ENCODE assay signal across 24 cellular contexts in genomic region chr1:7382971-7383370, GRCh38.
DNase-seq lines count a peak whose midpoint lies in the region; ATAC-seq, FAIRE-seq and TF ChIP-seq lines count a peak whose summit lies in the region.
"Had no signal": no experiment of that assay in that cellular context is flagged by ENCODE, and none has a peak within 500 bp of the region (broad histone marks: within the 10 kb centered on the region; RNA-seq: fewer than 3 reads in every experiment).

No MANE protein-coding gene starts in this region.

- no peak overlapping the region for H3K27ac Mint-ChIP-seq in endodermal cell
- H3K27ac Mint-ChIP-seq: CD8-positive, alpha-beta memory T cell; GM23338 had no signal

- H3K36me3 Mint-ChIP-seq in endodermal cell (ENCODE audit: low read depth): no peaks in the 10 kb centered on the region
- H3K36me3 Mint-ChIP-seq: CD4-positive, CD25-positive, alpha-beta regulatory T cell; CD8-positive, alpha-beta memory T cell had no signal

- TF ChIP-seq POLR2A in K562 (conservative IDR thresholded peaks at IDR 0.05): no peak
- TF ChIP-seq POLR2A in GM12892 (IDR thresholded peaks at IDR 0.05; ENCODE audit: low read depth, low read length): no peak
- no peak for TF ChIP-seq POLR2A in breast epithelium (IDR thresholded peaks at IDR 0.05)

- peaks cover 1% of the 10 kb centered on the region for H3K27me3 Mint-ChIP-seq in endodermal cell (ENCODE audit: insufficient read depth)

- peaks cover 16% of the 10 kb centered on the region for H3K4me1 Mint-ChIP-seq in endodermal cell
- H3K4me1 Mint-ChIP-seq: CD4-positive, CD25-positive, alpha-beta regulatory T cell; CD8-positive, alpha-beta memory T cell had no signal

- H3K4me3 Mint-ChIP-seq in endodermal cell: no peak overlapping the region
- H3K4me3 Mint-ChIP-seq: CD4-positive, CD25-positive, alpha-beta regulatory T cell; CD8-positive, alpha-beta memory T cell; GM23338 had no signal

- peaks cover 14 to 38% of the 10 kb centered on the region in 2 experiments; a peak in 3 of 5 replicates for H3K27me3 ChIP-seq in K562 (ENCODE audit: control insufficient read depth in 2 of 2, insufficient read depth in 2 of 2, low read length in 2 of 2)
- no peaks in the 10 kb centered on the region for H3K27me3 ChIP-seq in endodermal cell (ENCODE audit: control insufficient read depth, insufficient read depth, low read length, poor library complexity, severe bottlenecking)
- no peaks in the 10 kb centered on the region for H3K27me3 ChIP-seq in effector memory CD4-positive, alpha-beta T cell (replicated peaks; ENCODE audit: control insufficient read depth, insufficient read depth, low read length, poor library complexity, severe bottlenecking)
- H3K27me3 ChIP-seq in breast epithelium: no peaks in the 10 kb centered on the region
- H3K27me3 ChIP-seq: BE2C had no signal

- DNase-seq in D341Med (ENCODE audit: low spot score) (peak; percentile 2), K562 (ENCODE audit: extremely low read depth in 1 of 4, low spot score in 3 of 4) (no peak), endodermal cell (peak; percentile 10), left lobe of liver (ENCODE audit: low spot score) (peak; percentile 4), GM12892 (ENCODE audit: insufficient read length) (no peak), breast epithelium (ENCODE audit: low spot score in 2 of 2) (no peak)
- no peak for DNase-seq in effector memory CD4-positive, alpha-beta T cell
- DNase-seq: ACHN; BE2C; C1 segment of cervical spinal cord; CD4-positive, CD25-positive, alpha-beta regulatory T cell; CD8-positive, alpha-beta memory T cell; COR-L47; DMS153; DMS79; GDM1; HCEC 1CT; IMR-90 had no signal

- H3K36me3 ChIP-seq in K562 (ENCODE audit: control insufficient read depth, insufficient read depth, low read length) (no peaks in the 10 kb centered on the region), endodermal cell (ENCODE audit: control insufficient read depth, insufficient read depth, low read length) (no peaks in the 10 kb centered on the region), breast epithelium (no peaks in the 10 kb centered on the region)
- H3K36me3 ChIP-seq in effector memory CD4-positive, alpha-beta T cell (ENCODE audit: control insufficient read depth, insufficient read depth, low read length): no peaks in the 10 kb centered on the region
- H3K36me3 ChIP-seq: BE2C had no signal

- H3K4me1 ChIP-seq in K562 (replicated peaks in 1 of 2; ENCODE audit: control insufficient read depth in 2 of 2, insufficient read depth in 2 of 2, low read length in 2 of 2) (no peaks in the 10 kb centered on the region), endodermal cell (ENCODE audit: control insufficient read depth, insufficient read depth, low read length) (peaks cover 6% of the 10 kb centered on the region), breast epithelium (peaks cover 4 to 8% of the 10 kb centered on the region in 2 donors)
- H3K4me1 ChIP-seq in effector memory CD4-positive, alpha-beta T cell (ENCODE audit: control insufficient read depth, insufficient read depth, low read length, poor library complexity, severe bottlenecking): no peaks in the 10 kb centered on the region

- no peak overlapping the region for H3K9ac ChIP-seq in K562 (ENCODE audit: insufficient read depth in 1 of 2, low read depth in 2 of 2, low read length in 2 of 2)
- no peak overlapping the region for H3K9ac ChIP-seq in endodermal cell (ENCODE audit: extremely low read depth, low read length, poor library complexity, severe bottlenecking)

- H3K9me1 ChIP-seq in K562 (ENCODE audit: control insufficient read depth, insufficient read depth, low read length): no peaks in the 10 kb centered on the region

- H3K9me3 Mint-ChIP-seq in endodermal cell: no peaks in the 10 kb centered on the region
- H3K9me3 Mint-ChIP-seq: GM23338 had no signal

- CTCF ChIA-PET in K562 (lab: Yijun Ruan, JAX; ENCODE audit: low intra/inter-chr PET ratio): no interaction called here

- H3K9me3 ChIP-seq in K562 (replicated peaks; ENCODE audit: control insufficient read depth, insufficient read depth, low read depth, low read length): no peaks in the 10 kb centered on the region
- no peaks in the 10 kb centered on the region for H3K9me3 ChIP-seq in endodermal cell (ENCODE audit: control insufficient read depth, low read length)
- no peaks in the 10 kb centered on the region for H3K9me3 ChIP-seq in effector memory CD4-positive, alpha-beta T cell (ENCODE audit: control insufficient read depth, low read length)
- H3K9me3 ChIP-seq in breast epithelium: no peaks in the 10 kb centered on the region
- H3K9me3 ChIP-seq: BE2C had no signal

- H3K4me3 ChIP-seq in K562 (no peak overlapping the region), endodermal cell (ENCODE audit: low read length) (no peak overlapping the region), breast epithelium (no peak overlapping the region)
- no peak overlapping the region for H3K4me3 ChIP-seq in effector memory CD4-positive, alpha-beta T cell (ENCODE audit: insufficient read depth, low read depth, low read length, poor library complexity, severe bottlenecking)
- H3K4me3 ChIP-seq: GM23338 had no signal

- FAIRE-seq in K562 (lab: Jason Lieb, UNC): no peak
- no peak for FAIRE-seq in GM12892 (lab: Jason Lieb, UNC)
- FAIRE-seq: A204.1, D721Med, H54, HTR-8/SVneo had no signal

- H3K79me2 ChIP-seq in K562 (ENCODE audit: control insufficient read depth, insufficient read depth, low read length): no peaks in the 10 kb centered on the region

- H4K20me1 ChIP-seq in K562 (replicated peaks; ENCODE audit: control insufficient read depth, insufficient read depth, low read length): peaks cover 9% of the 10 kb centered on the region; the same call in 1 of the 2 replicates

- no peak for TF ChIP-seq EP300 in K562 (IDR thresholded peaks at IDR 0.05; ENCODE audit: low read length)

- 1% methylated on average over 6 of the region's 6 CpGs for WGBS in K562 (ENCODE audit: insufficient coverage, low coverage, missing lambda C conversion rate)
- 89 to 97% methylated on average over 5 to 6 of the region's 6 CpGs for WGBS in endodermal cell (ENCODE audit: insufficient coverage in 1 of 2, insufficient read length in 1 of 2), 2 experiments

- in situ Hi-C loops in K562 (cut with MboI): no loop called here

- no peak overlapping the region for H3K4me2 ChIP-seq in K562 (ENCODE audit: insufficient read depth, low read length)
- H3K4me2 ChIP-seq: GM23338 had no signal

- intact Hi-C loops in K562 (cut with micrococcal nuclease): no loop called here
- intact Hi-C loops in breast epithelium (cut with DNase I; ENCODE audit: low total_unique reads): no loop called here

- POLR2A ChIA-PET in K562 (lab: Yijun Ruan, JAX): no interaction called here

- no peak for TF ChIP-seq RAD21 in K562 (CRISPR knock-in tag; conservative IDR thresholded peaks at IDR 0.05 in 1 of 2, IDR thresholded peaks at IDR 0.05 in 1 of 2)

- H3K27ac ChIP-seq in K562 (ENCODE audit: extremely low read depth, low read depth, low read length) (no peak overlapping the region), endodermal cell (ENCODE audit: low read depth, low read length) (no peak overlapping the region), breast epithelium (no peak overlapping the region)
- H3K27ac ChIP-seq in effector memory CD4-positive, alpha-beta T cell (ENCODE audit: insufficient read depth, low read length, poor library complexity, severe bottlenecking): no peak overlapping the region

- no TSS peak for BruUV-seq in K562 (replicated peaks; lab: Mats Ljungman, UMichigan)

- no peak overlapping the region for H2AFZ ChIP-seq in K562 (ENCODE audit: low read depth, low read length)
- H2AFZ ChIP-seq: GM23338 had no signal

- TF ChIP-seq CTCF in K562 (IDR thresholded peaks at IDR 0.05 in 2 of 3, conservative IDR thresholded peaks at IDR 0.05 in 1 of 3; ENCODE audit: insufficient read depth in 2 of 3, low read depth in 1 of 3, low read length in 3 of 3): no peak
- TF ChIP-seq CTCF in endodermal cell (conservative IDR thresholded peaks at IDR 0.05): no peak
- TF ChIP-seq CTCF in breast epithelium (IDR thresholded peaks at IDR 0.05): no peak

- no peak for ATAC-seq in K562
- ATAC-seq in left lobe of liver: no peak
- no peak for ATAC-seq in HG03442 (IDR thresholded peaks at IDR 0.05; ENCODE audit: unreplicated experiment)
- ATAC-seq: GM23338 had no signal

TF ChIP-seq in K562, 482 proteins besides CTCF, POLR2A, EP300 and RAD21:
- TF ChIP-seq KLF16 (IDR thresholded peaks at IDR 0.05) (no peak), ZNF395 (CRISPR knock-in tag; IDR thresholded peaks at IDR 0.05) (no peak), PKNOX1 (IDR thresholded peaks at IDR 0.05) (no peak), TFE3 (CRISPR knock-in tag; IDR thresholded peaks at IDR 0.05) (peak; percentile 53)

Comparison
In these comparisons a context has a peak if more than half of its experiments do, and no peak if none do; other contexts are left out.
1. DNase-seq: peak in D341Med (single experiment), endodermal cell (single experiment) and left lobe of liver (single experiment); none in K562 (0 of 4), GM12892 (single experiment), effector memory CD4-positive, alpha-beta T cell (0 of 3) and breast epithelium (0 of 2).